ENCODE assay signal across 9 cellular contexts in genomic region chr1:12179638-12180121, GRCh38. TPM values are rescaled to one million over a fixed set of nuclear protein-coding genes. Genes with fewer than 3 reads are reported as not detected.
DNase-seq lines count a peak whose midpoint lies in the region; ATAC-seq and TF ChIP-seq lines count a peak whose summit lies in the region.
"Had no signal": no experiment of that assay in that cellular context is flagged by ENCODE, and none has a peak within 500 bp of the region (broad histone marks: within the 10 kb centered on the region; RNA-seq: fewer than 3 reads in every experiment).

No MANE protein-coding gene starts in this region.

- H3K27me3 ChIP-seq in HCT116 (ENCODE audit: insufficient read depth, low read length) (no peaks in the 10 kb centered on the region), right cardiac atrium (ENCODE audit: control insufficient read depth, insufficient read depth) (no peaks in the 10 kb centered on the region), smooth muscle cell (ENCODE audit: low read depth) (no peaks in the 10 kb centered on the region)

- DNase-seq in HCT116 (ENCODE audit: low read depth, low spot score): no peak
- no peak for DNase-seq in activated CD8-positive, alpha-beta T cell treated with anti-CD3 and anti-CD28 coated beads, Interleukin-2, amount 10 ng/mL, durations not matched to agents 7 days and 5 days
- DNase-seq in right cardiac atrium: peak in 1 of 3 donors; percentile 28
- no peak for DNase-seq in smooth muscle cell (lab: John Stamatoyannopoulos, UW; ENCODE audit: unreplicated experiment)
- DNase-seq in midbrain (lab: John Stamatoyannopoulos, UW): no peak
- no peak for DNase-seq in SW480 (ENCODE audit: low spot score)
- no peak for DNase-seq in GDM1 (lab: John Stamatoyannopoulos, UW)
- DNase-seq: DMS153, NCI-H1105 had no signal

- no peak for TF ChIP-seq POLR2A in HCT116 (IDR thresholded peaks at IDR 0.05; ENCODE audit: borderline replicate concordance, extremely low read depth, insufficient read depth, insufficient read length)

- RAD21 ChIA-PET in HCT116 (lab: Charles Lee; ENCODE audit: low non-redundant PET in 1 of 2, low total read pairs in 2 of 2, uncharacterized antibody in 2 of 2, unreplicated experiment in 2 of 2): no interaction called here

- BruUV-seq in HCT116 (replicated peaks; lab: Mats Ljungman, UMichigan): no TSS peak

- TF ChIP-seq CTCF in HCT116 (IDR thresholded peaks at IDR 0.05 in 2 of 3, conservative IDR thresholded peaks at IDR 0.05 in 1 of 3; ENCODE audit: borderline replicate concordance in 1 of 3, insufficient read depth in 1 of 3, low read depth in 2 of 3, low read length in 2 of 3) (no peak), smooth muscle cell (IDR thresholded peaks at IDR 0.05; ENCODE audit: borderline replicate concordance, insufficient read depth, poor library complexity, severe bottlenecking) (no peak)

- H3K36me3 ChIP-seq in HCT116 (ENCODE audit: control insufficient read depth in 1 of 2, insufficient read depth in 2 of 2, low read length in 2 of 2) (no peaks in the 10 kb centered on the region), smooth muscle cell (ENCODE audit: low read depth) (no peaks in the 10 kb centered on the region)

- TF ChIP-seq RAD21 in HCT116 (IDR thresholded peaks at IDR 0.05; ENCODE audit: low read depth): no peak

- H3K4me3 ChIP-seq in HCT116 (replicated peaks in 1 of 2; ENCODE audit: low read depth in 1 of 2, low read length in 2 of 2) (peak overlapping the region in 1 of 2 experiments; percentile 44; a peak in 1 of 4 replicates), right cardiac atrium (ENCODE audit: low read length) (no peak overlapping the region), smooth muscle cell (no peak overlapping the region)

- intact Hi-C loops in HCT116 (cut with micrococcal nuclease) (no loop called here), right cardiac atrium (cut with DNase I) (no loop called here)

- WGBS in right cardiac atrium: 90% methylated on average over 9 of the region's 9 CpGs
- 95% methylated on average over 9 of the region's 9 CpGs for WGBS in smooth muscle cell (ENCODE audit: low lambda C conversion rate)

- H3K9me2 ChIP-seq in HCT116 (ENCODE audit: insufficient read depth): no peaks in the 10 kb centered on the region

- CTCF ChIA-PET in HCT116 (lab: Charles Lee): interaction anchor here (0.6 kb wide), 1 partner anchor 19 kb away, joined by 3 read pairs; no protein-coding TSS in a partner anchor
- CTCF ChIA-PET in activated CD8-positive, alpha-beta T cell treated with anti-CD3 and anti-CD28 coated beads, Interleukin-2, amount 10 ng/mL, durations not matched to agents 7 days and 5 days (lab: Charles Lee): interaction anchor here (1.1 to 8.0 kb wide), 6 partner anchors 9 to 54 kb away, joined by 3 to 118 read pairs (median 12); no protein-coding TSS in a partner anchor

- H3K4me1 ChIP-seq in HCT116 (ENCODE audit: control insufficient read depth in 1 of 2, insufficient read depth in 2 of 2, low read length in 2 of 2): peaks cover 24 to 35% of the 10 kb centered on the region in 2 experiments
- H3K4me1 ChIP-seq in right cardiac atrium (ENCODE audit: control insufficient read depth, insufficient read depth, low read length): peaks cover 16% of the 10 kb centered on the region
- peaks cover 27% of the 10 kb centered on the region for H3K4me1 ChIP-seq in smooth muscle cell (ENCODE audit: low read depth)

- H3K4me1 Mint-ChIP-seq in activated CD8-positive, alpha-beta T cell treated with anti-CD3 and anti-CD28 coated beads, Interleukin-2, amount 10 ng/mL, durations not matched to agents 7 days and 5 days (ENCODE audit: low read depth): peaks cover 90% of the 10 kb centered on the region

- ATAC-seq in HCT116 (no peak), right cardiac atrium (no peak)
- ATAC-seq in activated CD8-positive, alpha-beta T cell treated with anti-CD3 and anti-CD28 coated beads, Interleukin-2, amount 10 ng/mL, durations not matched to agents 7 days and 5 days: no peak

- peak overlapping the region; percentile 75 for H3K4me3 Mint-ChIP-seq in activated CD8-positive, alpha-beta T cell treated with anti-CD3 and anti-CD28 coated beads, Interleukin-2, amount 10 ng/mL, durations not matched to agents 7 days and 5 days

- H3K36me3 Mint-ChIP-seq in activated CD8-positive, alpha-beta T cell treated with anti-CD3 and anti-CD28 coated beads, Interleukin-2, amount 10 ng/mL, durations not matched to agents 7 days and 5 days (ENCODE audit: low read depth): peaks cover 78% of the 10 kb centered on the region

- peaks cover 18% of the 10 kb centered on the region for H3F3A ChIP-seq in smooth muscle cell (ENCODE audit: low read depth)

- POLR2A ChIA-PET in HCT116 (lab: Charles Lee): no interaction called here
- POLR2A ChIA-PET in activated CD8-positive, alpha-beta T cell treated with anti-CD3 and anti-CD28 coated beads, Interleukin-2, amount 10 ng/mL, durations not matched to agents 7 days and 5 days (lab: Charles Lee): interaction anchor here (0.6 to 3.8 kb wide), 11 partner anchors 11 to 272 kb away, joined by 3 to 46 read pairs (median 5); partner anchors contain the start of gene TNFRSF1B

- no peaks in the 10 kb centered on the region for H3K27me3 Mint-ChIP-seq in activated CD8-positive, alpha-beta T cell treated with anti-CD3 and anti-CD28 coated beads, Interleukin-2, amount 10 ng/mL, durations not matched to agents 7 days and 5 days (ENCODE audit: low read depth)

- H3K27ac ChIP-seq in HCT116 (ENCODE audit: low read depth, low read length) (no peak overlapping the region), right cardiac atrium (ENCODE audit: low read length) (peak overlapping the region; percentile 31), smooth muscle cell (ENCODE audit: low read depth) (peak overlapping the region; percentile 98)

- no peaks in the 10 kb centered on the region for H3K79me2 ChIP-seq in HCT116 (ENCODE audit: insufficient read depth, low read length)
- no peaks in the 10 kb centered on the region for H3K79me2 ChIP-seq in smooth muscle cell (ENCODE audit: low read depth)

- H2AFZ ChIP-seq in HCT116 (ENCODE audit: low read depth, low read length, poor library complexity, severe bottlenecking) (no peak overlapping the region), smooth muscle cell (ENCODE audit: low read depth) (no peak overlapping the region)

- H3K9ac ChIP-seq in HCT116 (ENCODE audit: low read length) (no peak overlapping the region), smooth muscle cell (ENCODE audit: low read depth) (peak overlapping the region; percentile 69)

- H3K9me3 ChIP-seq in HCT116 (ENCODE audit: control insufficient read depth in 1 of 2, insufficient read depth in 1 of 2, low read depth in 1 of 2, low read length in 2 of 2) (no peaks in the 10 kb centered on the region), right cardiac atrium (ENCODE audit: control insufficient read depth, low read length) (no peaks in the 10 kb centered on the region), smooth muscle cell (replicated peaks; ENCODE audit: low read depth) (no peaks in the 10 kb centered on the region)

- H3K27ac Mint-ChIP-seq in activated CD8-positive, alpha-beta T cell treated with anti-CD3 and anti-CD28 coated beads, Interleukin-2, amount 10 ng/mL, durations not matched to agents 7 days and 5 days: peak overlapping the region; percentile 100

- H4K20me1 ChIP-seq in HCT116 (ENCODE audit: insufficient read depth): no peaks in the 10 kb centered on the region
- H4K20me1 ChIP-seq in smooth muscle cell (ENCODE audit: low read depth): no peaks in the 10 kb centered on the region

- H3K4me2 ChIP-seq in HCT116 (ENCODE audit: low read length) (peak overlapping the region; percentile 85), smooth muscle cell (no peak overlapping the region)

- no peaks in the 10 kb centered on the region for H3K9me3 Mint-ChIP-seq in activated CD8-positive, alpha-beta T cell treated with anti-CD3 and anti-CD28 coated beads, Interleukin-2, amount 10 ng/mL, durations not matched to agents 7 days and 5 days (ENCODE audit: insufficient read depth)

TF ChIP-seq in HCT116, 20 proteins besides CTCF, POLR2A, EP300 and RAD21:
- TF ChIP-seq POLR2AphosphoS5 (IDR thresholded peaks at IDR 0.05; ENCODE audit: low read depth, low read length): no peak
- TF ChIP-seq EZH2phosphoT487 (IDR thresholded peaks at IDR 0.05; ENCODE audit: borderline replicate concordance): no peak
- no peak for TF ChIP-seq SP1 (IDR thresholded peaks at IDR 0.05; ENCODE audit: low read depth)
- no peak for TF ChIP-seq JUND (IDR thresholded peaks at IDR 0.05)
- TF ChIP-seq, protein P1, sequence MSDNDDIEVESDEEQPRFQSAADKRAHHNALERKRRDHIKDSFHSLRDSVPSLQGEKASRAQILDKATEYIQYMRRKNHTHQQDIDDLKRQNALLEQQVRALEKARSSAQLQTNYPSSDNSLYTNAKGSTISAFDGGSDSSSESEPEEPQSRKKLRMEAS (IDR thresholded peaks at IDR 0.05): no peak
- no peak for TF ChIP-seq ELF1 (IDR thresholded peaks at IDR 0.05; ENCODE audit: borderline replicate concordance, low read depth)
- no peak for TF ChIP-seq ZFX (IDR thresholded peaks at IDR 0.05)
- no peak for TF ChIP-seq CBX3 (IDR thresholded peaks at IDR 0.05; ENCODE audit: low read depth)
- TF ChIP-seq SIN3A (IDR thresholded peaks at IDR 0.05; ENCODE audit: low read depth): no peak
- TF ChIP-seq SRF (IDR thresholded peaks at IDR 0.05; ENCODE audit: low read depth): no peak
- TF ChIP-seq, protein P2, sequence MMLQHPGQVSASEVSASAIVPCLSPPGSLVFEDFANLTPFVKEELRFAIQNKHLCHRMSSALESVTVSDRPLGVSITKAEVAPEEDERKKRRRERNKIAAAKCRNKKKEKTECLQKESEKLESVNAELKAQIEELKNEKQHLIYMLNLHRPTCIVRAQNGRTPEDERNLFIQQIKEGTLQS (IDR thresholded peaks at IDR 0.05): no peak
- no peak for TF ChIP-seq EGR1 (IDR thresholded peaks at IDR 0.05; ENCODE audit: low read depth)

RNA-seq across cellular contexts. Expression of gene TNFRSF1B, which starts 12.9 kb away (rescaled TPM):
- 0.61 TPM for total RNA-seq in HCT116 (2021; ENCODE audit: unreplicated experiment)
- 0.12 and 0.14 TPM in 2 replicates for polyA plus RNA-seq in HCT116 (2012)
- total RNA-seq in activated CD8-positive, alpha-beta T cell treated with anti-CD3 and anti-CD28 coated beads, Interleukin-2, amount 10 ng/mL, durations not matched to agents 7 days and 5 days: 100 to 1,000 TPM; 274 to 284 TPM
- 10 to 100 TPM; 17.9 to 25.4 (median 20.8) TPM for total RNA-seq in right cardiac atrium
- polyA plus RNA-seq in right cardiac atrium: 11.6 TPM
- 6.9 and 9.0 TPM in 2 replicates for total RNA-seq in smooth muscle cell
- polyA plus RNA-seq in smooth muscle cell: 14.8 and 20.3 TPM in 2 replicates

RNA-seq across cellular contexts. Expression of gene VPS13D, which starts 50.1 kb away (rescaled TPM):
- total RNA-seq in HCT116 (2021; ENCODE audit: unreplicated experiment) (31.6 TPM), right cardiac atrium (10 to 100 TPM; 45.9 to 56.4 (median 55.2) TPM), smooth muscle cell (20.0 and 23.2 TPM in 2 replicates)
- 15.1 and 15.3 TPM in 2 replicates for polyA plus RNA-seq in HCT116 (2012)
- total RNA-seq in activated CD8-positive, alpha-beta T cell treated with anti-CD3 and anti-CD28 coated beads, Interleukin-2, amount 10 ng/mL, durations not matched to agents 7 days and 5 days: 10 to 100 TPM; 32.5 to 39.9 TPM
- polyA plus RNA-seq in right cardiac atrium (25.8 TPM), smooth muscle cell (3.5 and 7.5 TPM in 2 replicates)

Comparison
In these comparisons a context has a peak if more than half of its experiments do, and no peak if none do; other contexts are left out.
1. RNA of gene TNFRSF1B, which starts 12.9 kb away (total RNA-seq): 274 to 284 TPM in activated CD8-positive, alpha-beta T cell treated with anti-CD3 and anti-CD28 coated beads, Interleukin-2, amount 10 ng/mL, durations not matched to agents 7 days and 5 days; 17.9 to 25.4 TPM in right cardiac atrium, 6.9 to 9.0 TPM in smooth muscle cell and 0.61 TPM in HCT116 (single experiment); every median in the first group is over 10 times any median in the second.